In the genomic region with DNA sequence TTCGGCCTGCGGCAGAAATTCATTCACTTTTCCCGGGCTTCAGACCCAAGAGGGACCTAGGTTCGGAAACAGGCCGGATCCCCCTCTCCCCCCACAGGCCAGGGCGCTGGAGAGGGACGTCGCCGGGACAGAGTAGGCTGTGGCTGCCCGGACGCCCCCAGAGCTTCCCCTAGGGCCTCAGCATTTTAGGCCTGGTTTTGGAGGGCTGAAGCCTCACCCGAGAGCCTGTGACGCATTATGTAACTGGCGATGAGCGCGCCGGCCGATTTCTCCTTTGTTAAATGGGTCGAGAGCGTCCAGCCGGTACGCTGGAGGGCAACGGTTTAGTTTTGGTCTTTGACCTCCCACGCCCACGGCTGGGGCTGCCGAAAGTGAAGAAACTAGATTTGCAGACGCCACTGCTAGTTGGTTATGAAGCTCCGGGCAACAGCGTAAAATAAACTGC, we compare ENCODE assay signal across 9 cellular contexts. TPM values are rescaled to one million over a fixed set of nuclear protein-coding genes. Genes with fewer than 3 reads are reported as not detected.
DNase-seq lines count a peak whose midpoint lies in the region; ATAC-seq, FAIRE-seq and TF ChIP-seq lines count a peak whose summit lies in the region.
"Had no signal": no experiment of that assay in that cellular context is flagged by ENCODE, and none has a peak within 500 bp of the region (broad histone marks: within the 10 kb centered on the region; RNA-seq: fewer than 3 reads in every experiment).

No MANE protein-coding gene starts in this region.

- no peak for TF ChIP-seq CTCF in omental fat pad (IDR thresholded peaks at IDR 0.05)

- ATAC-seq in HG02870 (IDR thresholded peaks at IDR 0.05; ENCODE audit: unreplicated experiment) (peak; percentile 40), omental fat pad (ENCODE audit: low FRiP score) (peak; percentile 46)

- H3K4me3 ChIP-seq in urinary bladder (ENCODE audit: low read depth, low read length), result peak overlapping the region; percentile 88

- no peaks in the 10 kb centered on the region for H3K36me3 ChIP-seq in urinary bladder (ENCODE audit: insufficient read depth)

- H3K27me3 Mint-ChIP-seq in activated naive CD4-positive, alpha-beta T cell treated with anti-CD3 and anti-CD28 coated beads, Interleukin-2, amount 10 ng/mL, durations not matched to agents 7 days and 5 days, result no peaks in the 10 kb centered on the region

- WGBS in urinary bladder, result under 1% methylated on average over 29 of the region's 29 CpGs

- no peaks in the 10 kb centered on the region for H3K9me3 Mint-ChIP-seq in activated naive CD4-positive, alpha-beta T cell treated with anti-CD3 and anti-CD28 coated beads, Interleukin-2, amount 10 ng/mL, durations not matched to agents 7 days and 5 days

- H3K27ac ChIP-seq in urinary bladder (ENCODE audit: low read depth), result peak overlapping the region; percentile 77

- peaks cover 24% of the 10 kb centered on the region for H3K36me3 Mint-ChIP-seq in activated naive CD4-positive, alpha-beta T cell treated with anti-CD3 and anti-CD28 coated beads, Interleukin-2, amount 10 ng/mL, durations not matched to agents 7 days and 5 days

- CTCF ChIA-PET in activated naive CD4-positive, alpha-beta T cell treated with anti-CD3 and anti-CD28 coated beads, Interleukin-2, amount 10 ng/mL, durations not matched to agents 7 days and 5 days (lab: Charles Lee), result interaction anchor here (1.1 to 1.4 kb wide), 3 partner anchors 11 to 239 kb away, joined by 3 to 8 read pairs (median 4); a partner anchor contains a TSS

- peaks cover 4% of the 10 kb centered on the region for H3K4me1 ChIP-seq in urinary bladder (ENCODE audit: insufficient read depth)

- FAIRE-seq in GM18507 (lab: Jason Lieb, UNC), result peak; percentile 67
- FAIRE-seq: islet of Langerhans had no signal

- peak overlapping the region; percentile 95 for H3K4me3 Mint-ChIP-seq in activated naive CD4-positive, alpha-beta T cell treated with anti-CD3 and anti-CD28 coated beads, Interleukin-2, amount 10 ng/mL, durations not matched to agents 7 days and 5 days

- H3K27ac Mint-ChIP-seq in activated naive CD4-positive, alpha-beta T cell treated with anti-CD3 and anti-CD28 coated beads, Interleukin-2, amount 10 ng/mL, durations not matched to agents 7 days and 5 days, result peak overlapping the region; percentile 82

- no peak for DNase-seq in GM18507 (ENCODE audit: extremely low spot score, insufficient read length, low read depth)
- peak; percentile 62 for DNase-seq in OCI-M1 (lab: John Stamatoyannopoulos, UW)
- peak; percentile 46 for DNase-seq in activated naive CD4-positive, alpha-beta T cell treated with anti-CD3 and anti-CD28 coated beads, Interleukin-2, amount 10 ng/mL, durations not matched to agents 7 days and 5 days
- DNase-seq in glomerular visceral epithelial cell (ENCODE audit: extremely low spot score), result peak; percentile 15
- DNase-seq in omental fat pad (ENCODE audit: low spot score), result peak; percentile 42
- DNase-seq in effector CD8-positive, alpha-beta T cell (lab: John Stamatoyannopoulos, UW), result no peak

- H3K4me1 Mint-ChIP-seq in activated naive CD4-positive, alpha-beta T cell treated with anti-CD3 and anti-CD28 coated beads, Interleukin-2, amount 10 ng/mL, durations not matched to agents 7 days and 5 days, result peaks cover 38% of the 10 kb centered on the region

RNA-seq across cellular contexts. Expression of a gene that starts 0.7 kb away (rescaled TPM):
- total RNA-seq in omental fat pad, result 100 to 1,000 TPM; 239 to 445 (median 292) TPM
- total RNA-seq in urinary bladder, result 134 TPM
- 257 TPM for polyA plus RNA-seq in urinary bladder

RNA-seq across cellular contexts. Expression of a gene that starts 32.8 kb away (rescaled TPM):
- total RNA-seq in omental fat pad (10 to 100 TPM; 16.2 to 73.9 (median 28.0) TPM), urinary bladder (25.6 TPM)
- polyA plus RNA-seq in urinary bladder, result 17.8 TPM

Comparison
In these comparisons a context has a peak if more than half of its experiments do, and no peak if none do; other contexts are left out.
1. DNase-seq: peak in OCI-M1 (single experiment), activated naive CD4-positive, alpha-beta T cell treated with anti-CD3 and anti-CD28 coated beads, Interleukin-2, amount 10 ng/mL, durations not matched to agents 7 days and 5 days (single experiment), glomerular visceral epithelial cell (single experiment) and omental fat pad (single experiment); none in GM18507 (single experiment) and effector CD8-positive, alpha-beta T cell (single experiment).